Comparison of ENCODE assay signal across 25 cellular contexts in the genomic region with DNA sequence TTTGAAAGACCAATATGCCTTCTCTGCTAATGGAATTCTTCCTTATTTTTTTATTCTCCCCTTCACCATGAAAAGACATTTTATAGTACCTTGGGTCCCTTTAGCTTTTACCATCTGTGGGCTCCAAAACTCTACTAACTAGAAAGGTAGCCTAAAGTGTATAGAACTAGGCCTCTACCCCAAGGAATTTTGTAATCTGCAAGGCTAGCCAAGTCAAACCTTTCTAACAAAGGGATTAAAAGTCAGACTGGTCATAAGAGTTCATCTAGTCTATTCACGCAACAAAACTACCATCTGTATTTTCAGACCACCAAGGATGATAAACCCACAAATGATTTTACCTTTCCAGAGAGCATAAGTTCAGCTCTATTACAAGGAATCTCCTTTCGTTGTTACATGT.
"Had no signal": no experiment of that assay in that cellular context is flagged by ENCODE, and none has a peak within 500 bp of the region (broad histone marks: within the 10 kb centered on the region; RNA-seq: fewer than 3 reads in every experiment).

No MANE protein-coding gene starts in this region.

- H3K27ac ChIP-seq: colonic mucosa, esophagus muscularis mucosa, foreskin keratinocyte, gastroesophageal sphincter, heart left ventricle, hepatocyte, left lung, lower lobe of right lung had no signal

- DNase-seq: colonic mucosa; cortex of kidney; effector CD8-positive, alpha-beta T cell; effector memory CD8-positive, alpha-beta T cell; endodermal cell; foreskin keratinocyte; heart left ventricle; hypothalamus; immature natural killer cell; islet precursor cell; kidney; kidney glomerular epithelial cell; left colon; left lung; left ventricle myocardium superior; lower lobe of right lung; mesenchymal stem cell; mucosa of descending colon had no signal

- H3K4me2 ChIP-seq: hepatocyte had no signal

- H3K36me3 ChIP-seq: colonic mucosa, esophagus muscularis mucosa, gastroesophageal sphincter, heart left ventricle, left lung, lower lobe of right lung had no signal

- H3K4me1 ChIP-seq: colonic mucosa, esophagus muscularis mucosa, foreskin keratinocyte, gastroesophageal sphincter, heart left ventricle, left lung, lower lobe of right lung had no signal

- H3K79me2 ChIP-seq: hepatocyte had no signal

- H2AFZ ChIP-seq: hepatocyte had no signal

- H3K27me3 Mint-ChIP-seq: dendritic cell treated with granulocyte-macrophage colony-stimulating factor and Interleukin-4, amounts not matched to agents 40 ng/mL and 50 ng/mL, for 4 days; effector memory CD8-positive, alpha-beta T cell had no signal

- H3K27ac Mint-ChIP-seq: dendritic cell treated with granulocyte-macrophage colony-stimulating factor and Interleukin-4, amounts not matched to agents 40 ng/mL and 50 ng/mL, for 4 days; effector memory CD8-positive, alpha-beta T cell; endodermal cell; immature natural killer cell; mesothelial cell of epicardium had no signal

- FAIRE-seq: endometrium, frontal cortex had no signal

- H3K36me3 Mint-ChIP-seq: immature natural killer cell had no signal

- H3K4me3 ChIP-seq: colonic mucosa, esophagus muscularis mucosa, gastroesophageal sphincter, heart left ventricle, hepatocyte, left lung, lower lobe of right lung, mucosa of descending colon had no signal

- H3K9me3 ChIP-seq: colonic mucosa, esophagus muscularis mucosa, gastroesophageal sphincter, heart left ventricle, left lung, lower lobe of right lung, mucosa of descending colon had no signal

- H3K4me3 Mint-ChIP-seq: dendritic cell treated with granulocyte-macrophage colony-stimulating factor and Interleukin-4, amounts not matched to agents 40 ng/mL and 50 ng/mL, for 4 days; effector memory CD8-positive, alpha-beta T cell; endodermal cell; immature natural killer cell; mesothelial cell of epicardium had no signal

- H3K4me1 Mint-ChIP-seq: endodermal cell, immature natural killer cell, mesothelial cell of epicardium had no signal

- H3K27me3 ChIP-seq: colonic mucosa, esophagus muscularis mucosa, foreskin keratinocyte, gastroesophageal sphincter, heart left ventricle, hepatocyte, left lung had no signal

- H3K9me3 Mint-ChIP-seq: dendritic cell treated with granulocyte-macrophage colony-stimulating factor and Interleukin-4, amounts not matched to agents 40 ng/mL and 50 ng/mL, for 4 days; endodermal cell had no signal
